Comparison of ENCODE assay signal across 1 cellular context in the genomic region with DNA sequence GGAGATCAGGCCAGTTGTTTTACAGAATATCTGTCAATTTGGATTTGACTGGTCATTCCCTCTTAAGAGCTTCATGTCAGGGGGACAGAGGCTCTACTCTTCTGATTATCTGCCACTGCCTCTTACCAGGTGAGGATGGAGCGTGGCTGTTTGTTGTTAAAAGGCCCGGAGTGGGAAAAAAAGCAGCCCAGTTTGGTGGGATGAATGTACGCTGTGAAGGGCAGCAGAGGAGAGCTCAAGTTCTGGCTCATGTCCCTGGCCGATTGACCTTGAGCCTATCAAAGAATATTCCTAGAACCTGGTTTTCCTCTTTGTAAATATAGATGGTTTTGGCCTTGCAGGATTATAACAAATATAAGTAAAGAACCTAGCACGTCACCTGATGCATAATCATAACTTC.
TF ChIP-seq lines count a peak whose summit lies in the region.

No MANE protein-coding gene starts in this region.

TF ChIP-seq in WTC11, 78 proteins besides CTCF, POLR2A, EP300 and RAD21 (continued from another document):
- no peak for TF ChIP-seq ARID4B (CRISPR knock-in tag; IDR thresholded peaks at IDR 0.05; ENCODE audit: borderline replicate concordance)
- TF ChIP-seq ZNF219 (CRISPR knock-in tag; IDR thresholded peaks at IDR 0.05; ENCODE audit: borderline replicate concordance): no peak
- no peak for TF ChIP-seq ZNF263 (CRISPR knock-in tag; IDR thresholded peaks at IDR 0.05; ENCODE audit: low read depth)
- no peak for TF ChIP-seq PRDM15 (CRISPR knock-in tag; IDR thresholded peaks at IDR 0.05)
- TF ChIP-seq FOXK1 (CRISPR knock-in tag; IDR thresholded peaks at IDR 0.05): no peak
- TF ChIP-seq SP1 (CRISPR knock-in tag; conservative IDR thresholded peaks at IDR 0.05): no peak
- no peak for TF ChIP-seq SOX15 (CRISPR knock-in tag; IDR thresholded peaks at IDR 0.05)
- TF ChIP-seq ZNF416 (CRISPR knock-in tag; IDR thresholded peaks at IDR 0.05): no peak
- TF ChIP-seq, protein P1, sequence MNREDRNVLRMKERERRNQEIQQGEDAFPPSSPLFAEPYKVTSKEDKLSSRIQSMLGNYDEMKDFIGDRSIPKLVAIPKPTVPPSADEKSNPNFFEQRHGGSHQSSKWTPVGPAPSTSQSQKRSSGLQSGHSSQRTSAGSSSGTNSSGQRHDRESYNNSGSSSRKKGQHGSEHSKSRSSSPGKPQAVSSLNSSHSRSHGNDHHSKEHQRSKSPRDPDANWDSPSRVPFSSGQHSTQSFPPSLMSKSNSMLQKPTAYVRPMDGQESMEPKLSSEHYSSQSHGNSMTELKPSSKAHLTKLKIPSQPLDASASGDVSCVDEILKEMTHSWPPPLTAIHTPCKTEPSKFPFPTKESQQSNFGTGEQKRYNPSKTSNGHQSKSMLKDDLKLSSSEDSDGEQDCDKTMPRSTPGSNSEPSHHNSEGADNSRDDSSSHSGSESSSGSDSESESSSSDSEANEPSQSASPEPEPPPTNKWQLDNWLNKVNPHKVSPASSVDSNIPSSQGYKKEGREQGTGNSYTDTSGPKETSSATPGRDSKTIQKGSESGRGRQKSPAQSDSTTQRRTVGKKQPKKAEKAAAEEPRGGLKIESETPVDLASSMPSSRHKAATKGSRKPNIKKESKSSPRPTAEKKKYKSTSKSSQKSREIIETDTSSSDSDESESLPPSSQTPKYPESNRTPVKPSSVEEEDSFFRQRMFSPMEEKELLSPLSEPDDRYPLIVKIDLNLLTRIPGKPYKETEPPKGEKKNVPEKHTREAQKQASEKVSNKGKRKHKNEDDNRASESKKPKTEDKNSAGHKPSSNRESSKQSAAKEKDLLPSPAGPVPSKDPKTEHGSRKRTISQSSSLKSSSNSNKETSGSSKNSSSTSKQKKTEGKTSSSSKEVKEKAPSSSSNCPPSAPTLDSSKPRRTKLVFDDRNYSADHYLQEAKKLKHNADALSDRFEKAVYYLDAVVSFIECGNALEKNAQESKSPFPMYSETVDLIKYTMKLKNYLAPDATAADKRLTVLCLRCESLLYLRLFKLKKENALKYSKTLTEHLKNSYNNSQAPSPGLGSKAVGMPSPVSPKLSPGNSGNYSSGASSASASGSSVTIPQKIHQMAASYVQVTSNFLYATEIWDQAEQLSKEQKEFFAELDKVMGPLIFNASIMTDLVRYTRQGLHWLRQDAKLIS (CRISPR knock-in tag; IDR thresholded peaks at IDR 0.05; ENCODE audit: borderline replicate concordance): no peak
- TF ChIP-seq, protein P2, sequence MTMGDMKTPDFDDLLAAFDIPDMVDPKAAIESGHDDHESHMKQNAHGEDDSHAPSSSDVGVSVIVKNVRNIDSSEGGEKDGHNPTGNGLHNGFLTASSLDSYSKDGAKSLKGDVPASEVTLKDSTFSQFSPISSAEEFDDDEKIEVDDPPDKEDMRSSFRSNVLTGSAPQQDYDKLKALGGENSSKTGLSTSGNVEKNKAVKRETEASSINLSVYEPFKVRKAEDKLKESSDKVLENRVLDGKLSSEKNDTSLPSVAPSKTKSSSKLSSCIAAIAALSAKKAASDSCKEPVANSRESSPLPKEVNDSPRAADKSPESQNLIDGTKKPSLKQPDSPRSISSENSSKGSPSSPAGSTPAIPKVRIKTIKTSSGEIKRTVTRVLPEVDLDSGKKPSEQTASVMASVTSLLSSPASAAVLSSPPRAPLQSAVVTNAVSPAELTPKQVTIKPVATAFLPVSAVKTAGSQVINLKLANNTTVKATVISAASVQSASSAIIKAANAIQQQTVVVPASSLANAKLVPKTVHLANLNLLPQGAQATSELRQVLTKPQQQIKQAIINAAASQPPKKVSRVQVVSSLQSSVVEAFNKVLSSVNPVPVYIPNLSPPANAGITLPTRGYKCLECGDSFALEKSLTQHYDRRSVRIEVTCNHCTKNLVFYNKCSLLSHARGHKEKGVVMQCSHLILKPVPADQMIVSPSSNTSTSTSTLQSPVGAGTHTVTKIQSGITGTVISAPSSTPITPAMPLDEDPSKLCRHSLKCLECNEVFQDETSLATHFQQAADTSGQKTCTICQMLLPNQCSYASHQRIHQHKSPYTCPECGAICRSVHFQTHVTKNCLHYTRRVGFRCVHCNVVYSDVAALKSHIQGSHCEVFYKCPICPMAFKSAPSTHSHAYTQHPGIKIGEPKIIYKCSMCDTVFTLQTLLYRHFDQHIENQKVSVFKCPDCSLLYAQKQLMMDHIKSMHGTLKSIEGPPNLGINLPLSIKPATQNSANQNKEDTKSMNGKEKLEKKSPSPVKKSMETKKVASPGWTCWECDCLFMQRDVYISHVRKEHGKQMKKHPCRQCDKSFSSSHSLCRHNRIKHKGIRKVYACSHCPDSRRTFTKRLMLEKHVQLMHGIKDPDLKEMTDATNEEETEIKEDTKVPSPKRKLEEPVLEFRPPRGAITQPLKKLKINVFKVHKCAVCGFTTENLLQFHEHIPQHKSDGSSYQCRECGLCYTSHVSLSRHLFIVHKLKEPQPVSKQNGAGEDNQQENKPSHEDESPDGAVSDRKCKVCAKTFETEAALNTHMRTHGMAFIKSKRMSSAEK (CRISPR knock-in tag; IDR thresholded peaks at IDR 0.05; ENCODE audit: borderline replicate concordance): no peak
